In the genomic region with DNA sequence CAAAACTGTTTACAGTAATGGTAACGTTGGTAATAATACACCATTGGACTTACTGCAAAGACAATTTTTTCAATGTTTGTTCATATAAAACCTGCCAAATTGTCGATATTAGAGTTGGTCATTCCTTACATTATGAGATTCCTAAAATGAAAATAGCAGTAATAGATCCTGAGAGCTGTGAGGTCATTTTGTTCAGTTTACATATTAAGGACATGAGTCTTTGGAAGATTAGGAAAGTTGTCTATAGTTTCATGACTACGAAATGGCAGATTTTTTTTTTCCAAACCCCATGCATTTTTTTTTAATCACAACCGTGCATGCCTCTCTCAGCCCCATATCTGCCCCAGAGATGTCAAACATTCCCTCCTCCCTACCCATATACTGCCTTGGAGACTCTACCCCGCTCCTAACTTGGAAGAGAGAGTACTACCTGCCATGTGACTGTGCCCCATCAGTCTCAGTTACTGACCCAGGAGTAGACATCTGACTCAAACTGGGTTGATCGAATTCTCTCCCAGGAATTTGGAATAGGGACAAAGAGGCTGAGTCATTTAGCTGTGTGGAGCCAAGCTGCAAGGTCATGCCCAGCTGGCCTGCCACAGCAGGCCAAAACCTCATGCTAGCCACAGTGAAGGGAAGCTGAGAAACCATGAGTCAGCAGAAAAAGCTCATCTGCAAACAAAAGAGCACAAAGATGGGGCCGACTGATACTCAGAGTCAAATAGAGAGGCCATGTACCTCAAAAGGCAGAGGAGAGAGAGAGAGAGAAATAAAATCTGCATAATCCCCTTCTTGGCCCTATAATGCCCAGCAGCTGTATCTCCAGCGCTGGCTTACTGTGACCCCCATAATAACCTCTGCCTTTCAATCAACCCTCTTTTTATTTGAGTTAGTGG, we compare ENCODE assay signal across 1 cellular context.
TF ChIP-seq lines count a peak whose summit lies in the region.

No MANE protein-coding gene starts in this region.

TF ChIP-seq in K562, 482 proteins besides CTCF, POLR2A, EP300 and RAD21 (continued from another document and continues in another):
- no peak for TF ChIP-seq ZNF407 (IDR thresholded peaks at IDR 0.05; ENCODE audit: low read depth)
- no peak for TF ChIP-seq BRCA1 (IDR thresholded peaks at IDR 0.05)
- no peak for TF ChIP-seq BRCA1 (CRISPR knock-in tag; IDR thresholded peaks at IDR 0.05)
- TF ChIP-seq MYNN (IDR thresholded peaks at IDR 0.05) = peak; percentile 87
- no peak for TF ChIP-seq MYNN (CRISPR knock-in tag; IDR thresholded peaks at IDR 0.05)
- no peak for TF ChIP-seq ZNF282 (CRISPR knock-in tag; IDR thresholded peaks at IDR 0.05)
- TF ChIP-seq ESRRB (CRISPR knock-in tag; IDR thresholded peaks at IDR 0.05; ENCODE audit: borderline replicate concordance) = no peak
- TF ChIP-seq ZNF764 (CRISPR knock-in tag; IDR thresholded peaks at IDR 0.05; ENCODE audit: low read depth) = no peak
- TF ChIP-seq, protein P1, sequence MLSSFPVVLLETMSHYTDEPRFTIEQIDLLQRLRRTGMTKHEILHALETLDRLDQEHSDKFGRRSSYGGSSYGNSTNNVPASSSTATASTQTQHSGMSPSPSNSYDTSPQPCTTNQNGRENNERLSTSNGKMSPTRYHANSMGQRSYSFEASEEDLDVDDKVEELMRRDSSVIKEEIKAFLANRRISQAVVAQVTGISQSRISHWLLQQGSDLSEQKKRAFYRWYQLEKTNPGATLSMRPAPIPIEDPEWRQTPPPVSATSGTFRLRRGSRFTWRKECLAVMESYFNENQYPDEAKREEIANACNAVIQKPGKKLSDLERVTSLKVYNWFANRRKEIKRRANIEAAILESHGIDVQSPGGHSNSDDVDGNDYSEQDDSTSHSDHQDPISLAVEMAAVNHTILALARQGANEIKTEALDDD (IDR thresholded peaks at IDR 0.05) = peak; percentile 53; the same call in 1 of the 2 replicates
- TF ChIP-seq, protein P2, sequence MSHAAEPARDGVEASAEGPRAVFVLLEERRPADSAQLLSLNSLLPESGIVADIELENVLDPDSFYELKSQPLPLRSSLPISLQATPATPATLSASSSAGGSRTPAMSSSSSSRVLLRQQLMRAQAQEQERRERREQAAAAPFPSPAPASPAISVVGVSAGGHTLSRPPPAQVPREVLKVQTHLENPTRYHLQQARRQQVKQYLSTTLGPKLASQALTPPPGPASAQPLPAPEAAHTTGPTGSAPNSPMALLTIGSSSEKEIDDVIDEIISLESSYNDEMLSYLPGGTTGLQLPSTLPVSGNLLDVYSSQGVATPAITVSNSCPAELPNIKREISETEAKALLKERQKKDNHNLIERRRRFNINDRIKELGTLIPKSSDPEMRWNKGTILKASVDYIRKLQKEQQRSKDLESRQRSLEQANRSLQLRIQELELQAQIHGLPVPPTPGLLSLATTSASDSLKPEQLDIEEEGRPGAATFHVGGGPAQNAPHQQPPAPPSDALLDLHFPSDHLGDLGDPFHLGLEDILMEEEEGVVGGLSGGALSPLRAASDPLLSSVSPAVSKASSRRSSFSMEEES (CRISPR knock-in tag; IDR thresholded peaks at IDR 0.05) = no peak
- peak; percentile 88 for TF ChIP-seq CTBP1 (IDR thresholded peaks at IDR 0.05; ENCODE audit: borderline replicate concordance)
- TF ChIP-seq CBX8 (IDR thresholded peaks at IDR 0.05; ENCODE audit: borderline replicate concordance, extremely low read depth, low read depth, low read length, poor library complexity, severe bottlenecking) = no peak
- no peak for TF ChIP-seq ZNF165 (CRISPR knock-in tag; IDR thresholded peaks at IDR 0.05; ENCODE audit: borderline replicate concordance)
- no peak for TF ChIP-seq TAF1 (IDR thresholded peaks at IDR 0.05; ENCODE audit: control insufficient read depth, extremely low read depth, insufficient read depth, low read length, severe bottlenecking)
- TF ChIP-seq, protein P3, sequence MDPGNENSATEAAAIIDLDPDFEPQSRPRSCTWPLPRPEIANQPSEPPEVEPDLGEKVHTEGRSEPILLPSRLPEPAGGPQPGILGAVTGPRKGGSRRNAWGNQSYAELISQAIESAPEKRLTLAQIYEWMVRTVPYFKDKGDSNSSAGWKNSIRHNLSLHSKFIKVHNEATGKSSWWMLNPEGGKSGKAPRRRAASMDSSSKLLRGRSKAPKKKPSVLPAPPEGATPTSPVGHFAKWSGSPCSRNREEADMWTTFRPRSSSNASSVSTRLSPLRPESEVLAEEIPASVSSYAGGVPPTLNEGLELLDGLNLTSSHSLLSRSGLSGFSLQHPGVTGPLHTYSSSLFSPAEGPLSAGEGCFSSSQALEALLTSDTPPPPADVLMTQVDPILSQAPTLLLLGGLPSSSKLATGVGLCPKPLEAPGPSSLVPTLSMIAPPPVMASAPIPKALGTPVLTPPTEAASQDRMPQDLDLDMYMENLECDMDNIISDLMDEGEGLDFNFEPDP (CRISPR knock-in tag; IDR thresholded peaks at IDR 0.05) = no peak
- no peak for TF ChIP-seq PHTF2 (CRISPR knock-in tag; IDR thresholded peaks at IDR 0.05)
- TF ChIP-seq, protein P4, sequence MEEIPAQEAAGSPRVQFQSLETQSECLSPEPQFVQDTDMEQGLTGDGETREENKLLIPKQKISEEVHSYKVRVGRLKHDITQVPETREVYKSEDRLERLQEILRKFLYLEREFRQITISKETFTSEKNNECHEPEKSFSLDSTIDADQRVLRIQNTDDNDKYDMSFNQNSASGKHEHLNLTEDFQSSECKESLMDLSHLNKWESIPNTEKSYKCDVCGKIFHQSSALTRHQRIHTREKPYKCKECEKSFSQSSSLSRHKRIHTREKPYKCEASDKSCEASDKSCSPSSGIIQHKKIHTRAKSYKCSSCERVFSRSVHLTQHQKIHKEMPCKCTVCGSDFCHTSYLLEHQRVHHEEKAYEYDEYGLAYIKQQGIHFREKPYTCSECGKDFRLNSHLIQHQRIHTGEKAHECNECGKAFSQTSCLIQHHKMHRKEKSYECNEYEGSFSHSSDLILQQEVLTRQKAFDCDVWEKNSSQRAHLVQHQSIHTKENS (CRISPR knock-in tag; IDR thresholded peaks at IDR 0.05) = no peak
- TF ChIP-seq RBM34 (IDR thresholded peaks at IDR 0.05; ENCODE audit: borderline replicate concordance, insufficient read depth, low read length) = no peak
- peak; percentile 100 for TF ChIP-seq MAFF (IDR thresholded peaks at IDR 0.05; ENCODE audit: low read length)
- peak; percentile 48; the same call in 1 of the 2 replicates for TF ChIP-seq GMEB1 (CRISPR knock-in tag; IDR thresholded peaks at IDR 0.05)
- TF ChIP-seq CEBPZ (IDR thresholded peaks at IDR 0.05; ENCODE audit: borderline replicate concordance, low read depth, low read length) = no peak
- TF ChIP-seq BHLHE40 (IDR thresholded peaks at IDR 0.05; ENCODE audit: low read length) = no peak
- TF ChIP-seq RCOR1 (IDR thresholded peaks at IDR 0.05; ENCODE audit: borderline replicate concordance in 1 of 2, low read depth in 2 of 2, low read length in 2 of 2) = peak; percentile 22 to 83; a peak in 3 of 4 replicates
- TF ChIP-seq BRF1 (IDR thresholded peaks at IDR 0.05; ENCODE audit: borderline replicate concordance, extremely low read depth, insufficient read length) = no peak
- TF ChIP-seq CSDE1 (IDR thresholded peaks at IDR 0.05) = no peak
- TF ChIP-seq OTX1 (CRISPR knock-in tag; IDR thresholded peaks at IDR 0.05) = peak; percentile 77; the same call in 1 of the 2 replicates
- TF ChIP-seq, protein P5, sequence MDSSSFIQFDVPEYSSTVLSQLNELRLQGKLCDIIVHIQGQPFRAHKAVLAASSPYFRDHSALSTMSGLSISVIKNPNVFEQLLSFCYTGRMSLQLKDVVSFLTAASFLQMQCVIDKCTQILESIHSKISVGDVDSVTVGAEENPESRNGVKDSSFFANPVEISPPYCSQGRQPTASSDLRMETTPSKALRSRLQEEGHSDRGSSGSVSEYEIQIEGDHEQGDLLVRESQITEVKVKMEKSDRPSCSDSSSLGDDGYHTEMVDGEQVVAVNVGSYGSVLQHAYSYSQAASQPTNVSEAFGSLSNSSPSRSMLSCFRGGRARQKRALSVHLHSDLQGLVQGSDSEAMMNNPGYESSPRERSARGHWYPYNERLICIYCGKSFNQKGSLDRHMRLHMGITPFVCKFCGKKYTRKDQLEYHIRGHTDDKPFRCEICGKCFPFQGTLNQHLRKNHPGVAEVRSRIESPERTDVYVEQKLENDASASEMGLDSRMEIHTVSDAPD (CRISPR knock-in tag; IDR thresholded peaks at IDR 0.05) = peak; percentile 18; the same call in 1 of the 2 replicates
- TF ChIP-seq NR4A1 (CRISPR knock-in tag; IDR thresholded peaks at IDR 0.05) = peak; percentile 85; the same call in 1 of the 2 replicates
- TF ChIP-seq NR4A1 (tag; IDR thresholded peaks at IDR 0.05) = peak; percentile 84
- no peak for TF ChIP-seq CBX1 (IDR thresholded peaks at IDR 0.05; ENCODE audit: low read depth)
- TF ChIP-seq MAZ (CRISPR knock-in tag; conservative IDR thresholded peaks at IDR 0.05 in 1 of 2, IDR thresholded peaks at IDR 0.05 in 1 of 2) = peak; percentile 51 to 67; a peak in 2 of 4 replicates
